ENCODE assay signal across 19 cellular contexts in the genomic region with DNA sequence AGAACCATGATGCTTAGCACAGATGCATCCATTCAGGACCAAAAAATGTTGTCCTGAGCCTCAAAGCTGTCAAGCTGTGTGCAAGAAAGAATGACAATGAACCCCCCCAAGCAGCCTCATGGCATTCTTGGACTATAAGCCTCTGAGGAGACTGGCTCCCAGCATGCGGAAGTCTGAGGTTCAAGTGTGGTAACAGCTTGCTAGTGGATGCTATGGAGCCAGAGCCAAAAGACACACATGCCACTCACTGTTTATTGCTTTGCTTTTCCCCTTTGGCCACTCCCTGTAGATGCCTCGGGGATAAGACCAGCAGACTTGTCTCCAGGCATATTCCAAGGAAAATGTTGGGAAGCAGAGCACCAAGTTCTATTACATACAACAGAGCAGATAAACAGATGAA. TPM values are rescaled to one million over a fixed set of nuclear protein-coding genes. Genes with fewer than 3 reads are reported as not detected.
DNase-seq lines count a peak whose midpoint lies in the region; ATAC-seq and TF ChIP-seq lines count a peak whose summit lies in the region.
"Had no signal": no experiment of that assay in that cellular context is flagged by ENCODE, and none has a peak within 500 bp of the region (broad histone marks: within the 10 kb centered on the region; RNA-seq: fewer than 3 reads in every experiment).

No MANE protein-coding gene starts in this region.

- DNase-seq in AG08395 (ENCODE audit: low spot score) (peak; percentile 61), G401 (ENCODE audit: low spot score) (peak; percentile 87), caudate nucleus (lab: John Stamatoyannopoulos, UW) (peak in 2 of 61 donors; percentile 7 to 72), lower lobe of right lung (no peak), NCI-H524 (lab: John Stamatoyannopoulos, UW) (no peak), DMS 273 treated with DMSO at 0.1 percent for 48 hours (lab: John Stamatoyannopoulos, UW) (no peak), MM.1S (no peak)
- DNase-seq: activated CD8-positive, alpha-beta T cell treated with anti-CD3 and anti-CD28 coated beads, Interleukin-2, amount 10 ng/mL, durations not matched to agents 7 days and 5 days; activated T-cell treated with anti-CD3 and anti-CD28 coated beads, Interleukin-2, amount 50 U/mL, for 1 hour; CD8-positive, alpha-beta T cell; DMS79; effector CD4-positive, alpha-beta T cell; esophagus squamous epithelium; NCI-H1105 treated with DMSO at 0.1 percent for 48 hours; NCI-H2081 treated with DMSO at 0.1 percent for 48 hours; NCI-H526; right cardiac atrium had no signal

- no peak overlapping the region for H2AFZ ChIP-seq in MM.1S (ENCODE audit: low read length)

- intact Hi-C loops in lower lobe of right lung (cut with DNase I): no loop called here

- no peaks in the 10 kb centered on the region for H3K27me3 ChIP-seq in lower lobe of right lung (ENCODE audit: low read depth)
- H3K27me3 ChIP-seq in MM.1S (replicated peaks; ENCODE audit: insufficient read depth, low read length): no peaks in the 10 kb centered on the region
- H3K27me3 ChIP-seq: esophagus squamous epithelium had no signal

- H3K4me2 ChIP-seq in MM.1S (ENCODE audit: low read depth, low read length): no peak overlapping the region

- no peaks in the 10 kb centered on the region for H3F3A ChIP-seq in MM.1S (ENCODE audit: insufficient read depth, low read length)

- H3K9me3 ChIP-seq in lower lobe of right lung (peaks cover under 1% of the 10 kb centered on the region), MM.1S (replicated peaks; ENCODE audit: insufficient read depth, low read length) (no peaks in the 10 kb centered on the region)
- H3K9me3 ChIP-seq: esophagus squamous epithelium had no signal

- H3K27ac ChIP-seq in caudate nucleus (ENCODE audit: low read depth, low read length) (peak overlapping the region; percentile 36), lower lobe of right lung (peak overlapping the region; percentile 32), MM.1S (ENCODE audit: low read length) (no peak overlapping the region)

- no peak for ATAC-seq in lower lobe of right lung
- ATAC-seq in HG03378 (IDR thresholded peaks at IDR 0.05; ENCODE audit: unreplicated experiment): no peak
- ATAC-seq: activated CD4-positive, CD25-positive, alpha-beta regulatory T cell treated with anti-CD3 and anti-CD28 coated beads, Interleukin-2, amount 50 U/mL, for 24 hours; activated CD8-positive, alpha-beta T cell treated with anti-CD3 and anti-CD28 coated beads, Interleukin-2, amount 10 ng/mL, durations not matched to agents 7 days and 5 days; CD8-positive, alpha-beta T cell had no signal

- no peaks in the 10 kb centered on the region for H4K20me1 ChIP-seq in MM.1S (ENCODE audit: insufficient read depth, low read length)

- peaks cover 21% of the 10 kb centered on the region for H3K4me1 ChIP-seq in lower lobe of right lung
- no peaks in the 10 kb centered on the region for H3K4me1 ChIP-seq in MM.1S (ENCODE audit: low read length)

- H3K4me3 ChIP-seq in lower lobe of right lung (no peak overlapping the region), MM.1S (ENCODE audit: low read length) (no peak overlapping the region)
- H3K4me3 ChIP-seq: esophagus squamous epithelium had no signal

- TF ChIP-seq CTCF in lower lobe of right lung (IDR thresholded peaks at IDR 0.05) (no peak), MM.1S (IDR thresholded peaks at IDR 0.05; ENCODE audit: low read length) (no peak)

- in situ Hi-C loops in G401 (cut with HindIII; ENCODE audit: low sequenced_read_pairs): no loop called here

- H3K79me2 ChIP-seq in MM.1S (ENCODE audit: low read length): no peaks in the 10 kb centered on the region

- no peak overlapping the region for H3K9ac ChIP-seq in MM.1S (ENCODE audit: low read length)

- H3K9me2 ChIP-seq in MM.1S (replicated peaks; ENCODE audit: insufficient read depth, low read length): no peaks in the 10 kb centered on the region

- H3K36me3 ChIP-seq in lower lobe of right lung (no peaks in the 10 kb centered on the region), MM.1S (replicated peaks; ENCODE audit: insufficient read depth, low read length) (no peaks in the 10 kb centered on the region)
- H3K36me3 ChIP-seq: esophagus squamous epithelium had no signal

RNA-seq across cellular contexts. Expression of a gene that starts 38.1 kb away (rescaled TPM):
- 7.1 and 11.2 TPM in 2 replicates for total RNA-seq in G401 (2014; rRNA removed; shearing (Covaris generic))
- 55.1 TPM for total RNA-seq in lower lobe of right lung

Comparison
In these comparisons a context has a peak if more than half of its experiments do, and no peak if none do; other contexts are left out.
1. DNase-seq: peak in AG08395 (single experiment) and G401 (single experiment); none in lower lobe of right lung (single experiment), NCI-H524 (0 of 2), DMS 273 treated with DMSO at 0.1 percent for 48 hours (single experiment) and MM.1S (single experiment).